Comparison of ENCODE assay signal across 11 cellular contexts in genomic region chr10:71970331-71970730, GRCh38. TPM values are rescaled to one million over a fixed set of nuclear protein-coding genes. Genes with fewer than 3 reads are reported as not detected.
DNase-seq lines count a peak whose midpoint lies in the region; ATAC-seq and TF ChIP-seq lines count a peak whose summit lies in the region.
"Had no signal": no experiment of that assay in that cellular context is flagged by ENCODE, and none has a peak within 500 bp of the region (broad histone marks: within the 10 kb centered on the region; RNA-seq: fewer than 3 reads in every experiment).

No MANE protein-coding gene starts in this region.

- peak; percentile 15 for DNase-seq in SIG-M5 treated with dmso at 0.1 percent for 504 hours (lab: John Stamatoyannopoulos, UW; ENCODE audit: unreplicated experiment)
- DNase-seq in SIG-M5 (lab: John Stamatoyannopoulos, UW): no peak
- DNase-seq in ascending aorta (ENCODE audit: low spot score in 2 of 2): no peak
- peak; percentile 81 for DNase-seq in islet precursor cell
- DNase-seq in tibial artery: peak in 1 of 2 donors; percentile 54
- no peak for DNase-seq in GM20000 (ENCODE audit: low spot score)
- DNase-seq in T1000 (lab: John Stamatoyannopoulos, UW): no peak
- DNase-seq: immature natural killer cell, NCI-H226 had no signal

- H3K4me3 ChIP-seq in ascending aorta: no peak overlapping the region
- peak overlapping the region in 1 of 2 donors; percentile 24 for H3K4me3 ChIP-seq in tibial artery
- H3K4me3 ChIP-seq: BLaER1 had no signal

- H3K27me3 ChIP-seq in ascending aorta: no peaks in the 10 kb centered on the region
- H3K27me3 ChIP-seq in tibial artery: no peaks in the 10 kb centered on the region

- peaks cover 40 to 81% of the 10 kb centered on the region in 2 donors for H3K4me1 ChIP-seq in ascending aorta
- peaks cover under 1 to 100% (median 88%) of the 10 kb centered on the region in 4 donors for H3K4me1 ChIP-seq in tibial artery

- H3K9me3 ChIP-seq in ascending aorta (no peaks in the 10 kb centered on the region), tibial artery (no peaks in the 10 kb centered on the region)
- H3K9me3 ChIP-seq: BLaER1 had no signal

- TF ChIP-seq CTCF in ascending aorta (IDR thresholded peaks at IDR 0.05) (peak in 1 of 3 experiments; percentile 26), tibial artery (IDR thresholded peaks at IDR 0.05) (peak; percentile 22 to 27), GM20000 (IDR thresholded peaks at IDR 0.05; ENCODE audit: extremely low read depth, missing control alignments) (no peak)

- ATAC-seq in GM21717 (IDR thresholded peaks at IDR 0.05; ENCODE audit: unreplicated experiment): no peak

- intact Hi-C loops in ascending aorta (cut with DNase I) (no loop called here), tibial artery (cut with DNase I; ENCODE audit: low total_unique reads) (no loop called here)

- peak overlapping the region; percentile 64 to 90 for H3K27ac ChIP-seq in ascending aorta
- peak overlapping the region; percentile 79 to 87 for H3K27ac ChIP-seq in tibial artery
- H3K27ac ChIP-seq: BLaER1 had no signal

- H3K36me3 ChIP-seq in ascending aorta: peaks cover 0 to 7% of the 10 kb centered on the region in 2 donors
- H3K36me3 ChIP-seq in tibial artery: peaks cover 0 to 4% (median 0%) of the 10 kb centered on the region in 3 donors
- H3K36me3 ChIP-seq: BLaER1 had no signal

RNA-seq across cellular contexts. Expression of gene CHST3, which starts 6.1 kb away (rescaled TPM):
- 41.4 TPM for total RNA-seq in ascending aorta

Comparison
In these comparisons a context has a peak if more than half of its experiments do, and no peak if none do; other contexts are left out.
1. DNase-seq: peak in SIG-M5 treated with dmso at 0.1 percent for 504 hours (single experiment) and islet precursor cell (single experiment); none in SIG-M5 (single experiment), ascending aorta (0 of 2), GM20000 (single experiment) and T1000 (single experiment).